In genomic region chr3:120143676-120144075, GRCh38 we compare ENCODE assay signal across 20 cellular contexts.
"Had no signal": no experiment of that assay in that cellular context is flagged by ENCODE, and none has a peak within 500 bp of the region (broad histone marks: within the 10 kb centered on the region; RNA-seq: fewer than 3 reads in every experiment).

No MANE protein-coding gene starts in this region.

- DNase-seq: activated CD4-positive, alpha-beta memory T cell treated with anti-CD3 and anti-CD28 coated beads, Interleukin-2, amount 10 ng/mL, durations not matched to agents 7 days and 5 days; activated CD4-positive, alpha-beta T cell treated with anti-CD3 and anti-CD28 coated beads for 4 hours; activated gamma-delta T cell; activated T-cell treated with anti-CD3 and anti-CD28 coated beads, Interleukin-2, amount 50 U/mL, for 48 hours; amniotic stem cell; central memory CD4-positive, alpha-beta T cell; colonic mucosa; esophagus squamous epithelium; glutamatergic neuron; hypothalamus; lower lobe of right lung; midbrain; ovary; stimulated activated CD4-positive, alpha-beta T cell treated with anti-CD3 and anti-CD28 coated beads, Interleukin-1b, Interleukin-23, amount 100 ng/mL, for 48 hours; stimulated activated naive CD8-positive, alpha-beta T cell treated with anti-CD3 and anti-CD28 coated beads, Interleukin-15, amount 100 ng/mL, for 72 hours; T-helper 1 cell; T1000; upper lobe of right lung had no signal

- H3K27me3 ChIP-seq: colonic mucosa, ovary, upper lobe of right lung had no signal

- H3K27ac ChIP-seq: colonic mucosa, esophagus squamous epithelium, lower lobe of right lung, ovary, upper lobe of right lung had no signal

- H3K27ac Mint-ChIP-seq: activated CD4-positive, alpha-beta memory T cell treated with anti-CD3 and anti-CD28 coated beads, Interleukin-2, amount 10 ng/mL, durations not matched to agents 7 days and 5 days; activated naive CD8-positive, alpha-beta T cell had no signal

- H3K9me3 ChIP-seq: colonic mucosa, esophagus squamous epithelium, lower lobe of right lung, ovary, upper lobe of right lung had no signal

- H3K36me3 Mint-ChIP-seq: activated naive CD8-positive, alpha-beta T cell had no signal

- H3K4me3 Mint-ChIP-seq: activated CD4-positive, alpha-beta memory T cell treated with anti-CD3 and anti-CD28 coated beads, Interleukin-2, amount 10 ng/mL, durations not matched to agents 7 days and 5 days; activated naive CD8-positive, alpha-beta T cell; neural crest cell; stimulated activated naive CD8-positive, alpha-beta T cell treated with anti-CD3 and anti-CD28 coated beads, Interleukin-15, amount 100 ng/mL, for 72 hours had no signal

- ATAC-seq: stimulated activated naive CD8-positive, alpha-beta T cell treated with anti-CD3 and anti-CD28 coated beads, Interleukin-15, amount 100 ng/mL, for 72 hours had no signal

- H3K9me3 Mint-ChIP-seq: activated CD4-positive, alpha-beta memory T cell treated with anti-CD3 and anti-CD28 coated beads, Interleukin-2, amount 10 ng/mL, durations not matched to agents 7 days and 5 days; stimulated activated naive CD8-positive, alpha-beta T cell treated with anti-CD3 and anti-CD28 coated beads, Interleukin-15, amount 100 ng/mL, for 72 hours had no signal

- H3K4me3 ChIP-seq: colonic mucosa, esophagus squamous epithelium, lower lobe of right lung, ovary, upper lobe of right lung had no signal

- H3K36me3 ChIP-seq: colonic mucosa, esophagus squamous epithelium, lower lobe of right lung, ovary, upper lobe of right lung had no signal

- H3K27me3 Mint-ChIP-seq: activated CD4-positive, alpha-beta memory T cell treated with anti-CD3 and anti-CD28 coated beads, Interleukin-2, amount 10 ng/mL, durations not matched to agents 7 days and 5 days; activated naive CD8-positive, alpha-beta T cell; stimulated activated naive CD8-positive, alpha-beta T cell treated with anti-CD3 and anti-CD28 coated beads, Interleukin-15, amount 100 ng/mL, for 72 hours had no signal
